ENCODE assay signal across 8 cellular contexts in the genomic region with DNA sequence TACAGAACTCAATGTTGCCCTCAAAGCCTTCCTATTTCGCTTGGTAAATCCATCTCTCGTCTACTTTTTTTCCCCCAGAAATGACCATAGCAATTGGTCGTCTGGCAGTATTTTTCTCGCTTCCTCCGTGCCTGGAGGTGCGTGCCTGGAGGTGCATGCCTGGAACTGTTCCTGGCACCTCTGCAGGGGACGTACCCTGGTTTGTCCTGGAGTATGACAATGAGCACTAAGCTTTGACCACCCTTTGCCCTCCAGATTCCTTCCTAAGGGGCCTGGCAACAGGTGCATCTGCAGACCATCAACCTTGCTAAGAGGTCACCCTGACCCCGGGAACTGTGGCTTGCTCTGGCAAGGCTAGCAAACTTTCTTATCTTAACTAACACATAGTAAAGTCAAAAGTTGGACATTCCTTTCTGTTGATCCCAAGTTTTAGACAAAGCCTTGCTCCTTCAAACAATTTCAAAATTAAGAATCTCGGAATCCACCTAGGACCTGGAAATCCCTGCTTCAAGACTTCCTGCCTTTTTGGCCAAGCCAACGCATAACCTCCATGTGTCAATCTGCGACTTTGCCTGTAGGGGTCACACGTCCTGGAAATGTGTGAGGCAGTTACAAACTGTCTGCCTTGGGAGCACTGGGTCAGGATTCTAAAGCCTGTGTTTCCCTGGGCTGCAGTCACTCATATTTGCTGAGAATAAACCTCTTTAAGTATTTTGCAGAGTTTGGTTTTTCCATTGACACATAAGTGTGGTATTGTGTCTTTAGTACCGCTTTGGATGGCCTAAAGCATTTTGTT. TPM values are rescaled to one million over a fixed set of nuclear protein-coding genes. Genes with fewer than 3 reads are reported as not detected.
DNase-seq lines count a peak whose midpoint lies in the region; ATAC-seq, FAIRE-seq and TF ChIP-seq lines count a peak whose summit lies in the region.

No MANE protein-coding gene starts in this region.

- peaks cover 47% of the 10 kb centered on the region for H3K27me3 Mint-ChIP-seq in osteocyte (ENCODE audit: unreplicated experiment)

- no peak overlapping the region for H3K4me3 Mint-ChIP-seq in osteocyte (ENCODE audit: unreplicated experiment)

- TF ChIP-seq CTCF in AG09309 (IDR thresholded peaks at IDR 0.05; ENCODE audit: control insufficient read depth, insufficient read depth, low read depth, low read length, missing control alignments) (peak; percentile 61), osteocyte (IDR thresholded peaks at IDR 0.05) (peak; percentile 62)

- no peaks in the 10 kb centered on the region for H3K4me1 Mint-ChIP-seq in osteocyte (ENCODE audit: unreplicated experiment)

- H3K4me3 ChIP-seq in AG09309 (ENCODE audit: control insufficient read depth, low read depth, low read length) = no peak overlapping the region

- ATAC-seq in HG03159 (IDR thresholded peaks at IDR 0.05; ENCODE audit: unreplicated experiment) (peak; percentile 82), esophagus mucosa (peak; percentile 17)

- no peaks in the 10 kb centered on the region for H3K36me3 Mint-ChIP-seq in osteocyte (ENCODE audit: unreplicated experiment)

- no peak for FAIRE-seq in RCC 7860 (lab: Jason Lieb, UNC)

- H3K9me3 Mint-ChIP-seq in osteocyte (ENCODE audit: unreplicated experiment) = no peaks in the 10 kb centered on the region

- DNase-seq in AG09309 (ENCODE audit: low read depth) (peak; percentile 10), GM04504 (ENCODE audit: low read depth) (peak; percentile 26), RCC 7860 (ENCODE audit: low spot score) (peak; percentile 26), osteocyte (ENCODE audit: extremely low spot score, unreplicated experiment) (peak; percentile 65), NCI-H2107 (lab: John Stamatoyannopoulos, UW) (no peak), C1 segment of cervical spinal cord (lab: John Stamatoyannopoulos, UW) (no peak)

- H3K27ac Mint-ChIP-seq in osteocyte (ENCODE audit: unreplicated experiment) = no peak overlapping the region

RNA-seq across cellular contexts. Expression of gene TUBGCP3, which starts 28.8 kb away (rescaled TPM):
- total RNA-seq in esophagus mucosa (20.6 TPM), osteocyte (24.1 and 26.1 TPM in 2 replicates)

Comparison
In these comparisons a context has a peak if more than half of its experiments do, and no peak if none do; other contexts are left out.
1. DNase-seq: peak in AG09309 (single experiment), GM04504 (single experiment), RCC 7860 (single experiment) and osteocyte (single experiment); none in NCI-H2107 (single experiment) and C1 segment of cervical spinal cord (0 of 14).